ENCODE assay signal across 8 cellular contexts in genomic region chr16:2154533-2155090, GRCh38. TPM values are rescaled to one million over a fixed set of nuclear protein-coding genes. Genes with fewer than 3 reads are reported as not detected.
DNase-seq lines count a peak whose midpoint lies in the region; ATAC-seq and TF ChIP-seq lines count a peak whose summit lies in the region.

No MANE protein-coding gene starts in this region.

- no peak for DNase-seq in LNCaP clone FGC (ENCODE audit: low read depth)
- no peak for DNase-seq in caudate nucleus (lab: John Stamatoyannopoulos, UW)
- DNase-seq in naive B cell, result no peak
- DNase-seq in COLO668 (lab: John Stamatoyannopoulos, UW; ENCODE audit: unreplicated experiment), result no peak
- DNase-seq in AML-193 (lab: John Stamatoyannopoulos, UW), result no peak
- no peak for DNase-seq in GM03348 (ENCODE audit: low spot score)
- DNase-seq in NCI-H1105 treated with DMSO at 0.1 percent for 48 hours (lab: John Stamatoyannopoulos, UW), result no peak

- H4K20me1 ChIP-seq in BLaER1, result peaks cover 93% of the 10 kb centered on the region

- H3K4me3 ChIP-seq in BLaER1, result peak overlapping the region; percentile 90
- peak overlapping the region; percentile 90 for H3K4me3 ChIP-seq in LNCaP clone FGC (ENCODE audit: low read depth, low read length)

- peak overlapping the region; percentile 100 for H3K4me2 ChIP-seq in BLaER1

- TF ChIP-seq CTCF in LNCaP clone FGC (IDR thresholded peaks at IDR 0.05; ENCODE audit: control insufficient read depth, extremely low read depth, insufficient read depth), result no peak

- H3K4me1 Mint-ChIP-seq in naive B cell, result peaks cover 49 to 59% (median 55%) of the 10 kb centered on the region in 3 donors

- ATAC-seq in naive B cell (ENCODE audit: low read depth in 2 of 2), result no peak

- no peaks in the 10 kb centered on the region for H3K36me3 Mint-ChIP-seq in naive B cell

- H3K27ac Mint-ChIP-seq in naive B cell, result peak overlapping the region; percentile 89 to 97 (median 94)

- peak overlapping the region; percentile 99 for H3K9ac ChIP-seq in BLaER1

- H3K27ac ChIP-seq in BLaER1 (peak overlapping the region; percentile 94), caudate nucleus (ENCODE audit: low read depth, low read length) (peak overlapping the region; percentile 63)

- peak overlapping the region; percentile 79 to 97 (median 89) for H3K4me3 Mint-ChIP-seq in naive B cell

- peaks cover 67% of the 10 kb centered on the region for H3K4me1 ChIP-seq in BLaER1

- H3K9me3 Mint-ChIP-seq in naive B cell, result no peaks in the 10 kb centered on the region

- H3K9me3 ChIP-seq in BLaER1, result no peaks in the 10 kb centered on the region

- peaks cover 46% of the 10 kb centered on the region for H3K36me3 ChIP-seq in BLaER1

- H3K27me3 ChIP-seq in BLaER1, result no peaks in the 10 kb centered on the region

- H3K27me3 Mint-ChIP-seq in naive B cell, result no peaks in the 10 kb centered on the region

RNA-seq across cellular contexts. Expression of gene TRAF7, which starts 1.0 kb away (rescaled TPM):
- polyA plus RNA-seq in naive B cell (ENCODE audit: low read depth in 6 of 6), result 1 to 10 TPM; 4.2 to 9.4 (median 5.6) TPM

RNA-seq across cellular contexts. Expression of gene RAB26, which starts 6.2 kb away (rescaled TPM):
- 1 to 10 TPM in 4 of 6 donors, under 1 TPM in 1, not detected in 1; 0.66 to 2.7 (median 1.4) TPM for polyA plus RNA-seq in naive B cell (ENCODE audit: low read depth in 6 of 6)

RNA-seq across cellular contexts. Expression of gene PKD1, which starts 18.9 kb away (rescaled TPM):
- polyA plus RNA-seq in naive B cell (ENCODE audit: low read depth in 6 of 6), result 10 to 100 TPM in 1 of 6 donors, 1 to 10 TPM in 5; 2.8 to 10.4 (median 4.0) TPM

RNA-seq across cellular contexts. Expression of gene CASKIN1, which starts 41.8 kb away (rescaled TPM):
- not detected for polyA plus RNA-seq in naive B cell (ENCODE audit: low read depth in 6 of 6)

RNA-seq across cellular contexts. Expression of gene MLST8, which starts 50.6 kb away (rescaled TPM):
- 10 to 100 TPM; 28.1 to 43.1 (median 33.4) TPM for polyA plus RNA-seq in naive B cell (ENCODE audit: low read depth in 6 of 6)
